ENCODE assay signal across 17 cellular contexts in the genomic region with DNA sequence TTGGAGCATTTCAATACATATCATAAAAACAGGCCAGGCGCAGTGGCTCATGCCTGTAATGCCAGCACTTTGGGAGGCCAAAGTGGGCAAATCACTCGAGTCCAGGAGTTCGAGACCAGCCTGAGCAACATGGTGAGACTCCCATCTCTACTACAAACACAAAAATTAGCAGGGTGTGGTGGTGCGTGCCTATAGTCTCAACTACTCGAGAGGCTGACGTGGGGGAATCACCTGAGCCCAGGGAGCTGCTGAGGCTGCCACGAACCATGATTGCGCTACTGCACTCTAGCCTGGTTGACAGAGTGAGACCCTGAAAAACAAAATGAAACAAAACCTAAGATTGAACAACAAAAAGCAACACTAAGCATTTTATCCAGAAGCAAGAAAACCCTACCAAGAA. TPM values are rescaled to one million over a fixed set of nuclear protein-coding genes. Genes with fewer than 3 reads are reported as not detected.
DNase-seq lines count a peak whose midpoint lies in the region; ATAC-seq and TF ChIP-seq lines count a peak whose summit lies in the region.
"Had no signal": no experiment of that assay in that cellular context is flagged by ENCODE, and none has a peak within 500 bp of the region (broad histone marks: within the 10 kb centered on the region; RNA-seq: fewer than 3 reads in every experiment).

No MANE protein-coding gene starts in this region.

- H3K4me1 ChIP-seq in upper lobe of left lung (no peaks in the 10 kb centered on the region), lower lobe of right lung (no peaks in the 10 kb centered on the region)
- H3K4me1 ChIP-seq: SJSA1, transverse colon had no signal

- no peaks in the 10 kb centered on the region for H3K27me3 ChIP-seq in upper lobe of left lung
- no peaks in the 10 kb centered on the region for H3K27me3 ChIP-seq in lower lobe of right lung (ENCODE audit: low read depth)
- H3K27me3 ChIP-seq: SJSA1, transverse colon had no signal

- H3K36me3 ChIP-seq in upper lobe of left lung, result peaks cover 0 to 5% (median 0%) of the 10 kb centered on the region in 4 donors
- H3K36me3 ChIP-seq in lower lobe of right lung, result no peaks in the 10 kb centered on the region
- H3K36me3 ChIP-seq: SJSA1, transverse colon had no signal

- H3K27ac ChIP-seq in upper lobe of left lung (no peak overlapping the region), lower lobe of right lung (no peak overlapping the region)
- H3K27ac ChIP-seq: KMS-11, SJSA1, transverse colon had no signal

- peaks cover 88% of the 10 kb centered on the region for H3K4me1 Mint-ChIP-seq in activated T-cell treated with anti-CD3 and anti-CD28 coated beads, Interleukin-2, amount 50 U/mL, for 24 hours (ENCODE audit: low read depth)
- H3K4me1 Mint-ChIP-seq in naive B cell, result peaks cover 39 to 62% (median 59%) of the 10 kb centered on the region in 3 donors
- peaks cover 97% of the 10 kb centered on the region for H3K4me1 Mint-ChIP-seq in stimulated activated naive CD8-positive, alpha-beta T cell treated with anti-CD3 and anti-CD28 coated beads, Interleukin-15, Interleukin-2, amounts not matched to agents 100 ng/mL and 50 ng/mL, for 24 hours (ENCODE audit: low read depth)

- ATAC-seq in naive B cell (ENCODE audit: low read depth in 2 of 2) (peak; percentile 62 to 71), upper lobe of left lung (ENCODE audit: low FRiP score in 2 of 2) (no peak), lower lobe of right lung (no peak)
- ATAC-seq: effector memory CD8-positive, alpha-beta T cell; left colon had no signal

- TF ChIP-seq POLR2A in upper lobe of left lung (IDR thresholded peaks at IDR 0.05), result no peak

- peak overlapping the region; percentile 99 for H3K27ac Mint-ChIP-seq in activated T-cell treated with anti-CD3 and anti-CD28 coated beads, Interleukin-2, amount 50 U/mL, for 24 hours
- H3K27ac Mint-ChIP-seq in naive B cell, result peak overlapping the region; percentile 88 to 97 (median 93)
- H3K27ac Mint-ChIP-seq in stimulated activated naive CD8-positive, alpha-beta T cell treated with anti-CD3 and anti-CD28 coated beads, Interleukin-15, Interleukin-2, amounts not matched to agents 100 ng/mL and 50 ng/mL, for 24 hours, result peak overlapping the region; percentile 97
- H3K27ac Mint-ChIP-seq: effector memory CD8-positive, alpha-beta T cell; HFFc6; progenitor cell of endocrine pancreas had no signal

- H3K9me3 Mint-ChIP-seq in activated T-cell treated with anti-CD3 and anti-CD28 coated beads, Interleukin-2, amount 50 U/mL, for 24 hours, result no peaks in the 10 kb centered on the region
- no peaks in the 10 kb centered on the region for H3K9me3 Mint-ChIP-seq in naive B cell
- no peaks in the 10 kb centered on the region for H3K9me3 Mint-ChIP-seq in stimulated activated naive CD8-positive, alpha-beta T cell treated with anti-CD3 and anti-CD28 coated beads, Interleukin-15, Interleukin-2, amounts not matched to agents 100 ng/mL and 50 ng/mL, for 24 hours
- H3K9me3 Mint-ChIP-seq: effector memory CD8-positive, alpha-beta T cell; HFFc6 had no signal

- no peak for TF ChIP-seq EP300 in upper lobe of left lung (IDR thresholded peaks at IDR 0.05)

- no peak overlapping the region for H3K4me3 ChIP-seq in upper lobe of left lung
- H3K4me3 ChIP-seq in lower lobe of right lung, result no peak overlapping the region
- H3K4me3 ChIP-seq: SJSA1, transverse colon had no signal

- DNase-seq in activated T-cell treated with anti-CD3 and anti-CD28 coated beads for 48 hours (ENCODE audit: low read depth) (peak; percentile 44), naive B cell (no peak), upper lobe of left lung (no peak), OCI-M2 (lab: John Stamatoyannopoulos, UW; ENCODE audit: unreplicated experiment) (no peak), lower lobe of right lung (no peak)
- DNase-seq in activated T-cell treated with anti-CD3 and anti-CD28 coated beads, Interleukin-2, amount 50 U/mL, for 1 hour, result no peak
- DNase-seq in activated T-cell treated with anti-CD3 and anti-CD28 coated beads, Interleukin-2, amount 50 U/mL, for 24 hours, result peak; percentile 61
- DNase-seq: effector memory CD8-positive, alpha-beta T cell; GF-D8; HFFc6; left colon; NCI-H2227 treated with DMSO at 0.1 percent for 48 hours; transverse colon had no signal

- no peaks in the 10 kb centered on the region for H3K27me3 Mint-ChIP-seq in activated T-cell treated with anti-CD3 and anti-CD28 coated beads, Interleukin-2, amount 50 U/mL, for 24 hours
- H3K27me3 Mint-ChIP-seq in naive B cell, result no peaks in the 10 kb centered on the region
- H3K27me3 Mint-ChIP-seq in stimulated activated naive CD8-positive, alpha-beta T cell treated with anti-CD3 and anti-CD28 coated beads, Interleukin-15, Interleukin-2, amounts not matched to agents 100 ng/mL and 50 ng/mL, for 24 hours, result no peaks in the 10 kb centered on the region
- H3K27me3 Mint-ChIP-seq: effector memory CD8-positive, alpha-beta T cell; progenitor cell of endocrine pancreas had no signal

- TF ChIP-seq CTCF in upper lobe of left lung (IDR thresholded peaks at IDR 0.05), result no peak
- TF ChIP-seq CTCF in lower lobe of right lung (IDR thresholded peaks at IDR 0.05), result no peak

- intact Hi-C loops in lower lobe of right lung (cut with DNase I), result no loop called here

- WGBS in upper lobe of left lung, 2 donors, result 94 to 97% methylated on average over 8 of the region's 8 CpGs

- H3K4me3 Mint-ChIP-seq in activated T-cell treated with anti-CD3 and anti-CD28 coated beads, Interleukin-2, amount 50 U/mL, for 24 hours, result peak overlapping the region; percentile 65
- H3K4me3 Mint-ChIP-seq in naive B cell, result peak overlapping the region in 3 of 8 donors; percentile 12 to 63 (median 44)
- peak overlapping the region; percentile 74 for H3K4me3 Mint-ChIP-seq in stimulated activated naive CD8-positive, alpha-beta T cell treated with anti-CD3 and anti-CD28 coated beads, Interleukin-15, Interleukin-2, amounts not matched to agents 100 ng/mL and 50 ng/mL, for 24 hours
- H3K4me3 Mint-ChIP-seq: effector memory CD8-positive, alpha-beta T cell; HFFc6 had no signal

- H3K9me3 ChIP-seq in upper lobe of left lung (no peaks in the 10 kb centered on the region), lower lobe of right lung (no peaks in the 10 kb centered on the region)
- H3K9me3 ChIP-seq: SJSA1, transverse colon had no signal

- H3K36me3 Mint-ChIP-seq in activated T-cell treated with anti-CD3 and anti-CD28 coated beads, Interleukin-2, amount 50 U/mL, for 24 hours (ENCODE audit: low read depth), result peaks cover 90% of the 10 kb centered on the region
- H3K36me3 Mint-ChIP-seq in naive B cell, result peaks cover 16 to 27% of the 10 kb centered on the region in 2 donors
- H3K36me3 Mint-ChIP-seq in stimulated activated naive CD8-positive, alpha-beta T cell treated with anti-CD3 and anti-CD28 coated beads, Interleukin-15, Interleukin-2, amounts not matched to agents 100 ng/mL and 50 ng/mL, for 24 hours (ENCODE audit: low read depth), result peaks cover 86% of the 10 kb centered on the region

RNA-seq across cellular contexts. Expression of gene BACH2, which starts 47.2 kb away (rescaled TPM):
- 100 to 1,000 TPM in 1 of 6 donors, 10 to 100 TPM in 5; 31.0 to 130 (median 78.4) TPM for polyA plus RNA-seq in naive B cell (ENCODE audit: low read depth in 6 of 6)
- 1 to 10 TPM; 3.1 to 6.8 (median 5.3) TPM for total RNA-seq in upper lobe of left lung
- total RNA-seq in lower lobe of right lung, result 6.3 TPM
- total RNA-seq: HFFc6 had no signal

Comparison
In these comparisons a context has a peak if more than half of its experiments do, and no peak if none do; other contexts are left out.
1. DNase-seq: peak in activated T-cell treated with anti-CD3 and anti-CD28 coated beads for 48 hours (single experiment) and activated T-cell treated with anti-CD3 and anti-CD28 coated beads, Interleukin-2, amount 50 U/mL, for 24 hours (single experiment); none in activated T-cell treated with anti-CD3 and anti-CD28 coated beads, Interleukin-2, amount 50 U/mL, for 1 hour (single experiment), naive B cell (single experiment), upper lobe of left lung (0 of 2), OCI-M2 (single experiment) and lower lobe of right lung (single experiment).
2. ATAC-seq: peak in naive B cell (2 of 2); none in upper lobe of left lung (0 of 2) and lower lobe of right lung (0 of 2).
3. Peak in every context shown above with its lines, with median percentiles within 50 percentile points of each other: H3K27ac Mint-ChIP-seq.